In the genomic region with DNA sequence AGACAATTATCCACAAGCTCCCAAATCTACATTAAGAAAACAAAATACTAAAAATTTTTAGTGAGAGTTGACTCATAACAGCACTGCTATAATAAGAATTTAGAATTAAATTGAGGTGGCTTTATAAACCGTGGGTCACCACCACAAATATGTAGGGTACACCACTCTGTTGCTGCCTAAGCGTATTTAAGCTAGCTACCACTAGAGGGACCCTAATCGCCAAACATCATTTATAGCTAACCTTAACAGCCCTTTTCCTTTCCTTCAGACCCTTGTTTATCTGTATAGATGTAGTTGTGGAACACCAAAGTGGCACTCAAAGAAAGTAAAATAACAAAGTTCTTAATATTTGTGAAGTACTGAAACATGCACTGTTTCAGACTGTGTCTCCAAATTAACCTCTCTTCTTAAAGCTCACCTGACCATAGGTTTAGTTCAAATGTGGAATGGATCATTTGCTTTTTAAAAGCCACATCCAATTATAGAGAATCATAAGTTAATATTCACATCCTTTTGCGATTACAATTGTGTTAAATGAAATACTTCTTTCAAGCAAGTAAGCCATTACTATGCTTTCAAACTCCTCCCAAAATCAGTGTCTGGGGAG, we compare ENCODE assay signal across 1 cellular context.
TF ChIP-seq lines count a peak whose summit lies in the region.

No MANE protein-coding gene starts in this region.

TF ChIP-seq in Ishikawa, 13 proteins besides CTCF, POLR2A, EP300 and RAD21 (continued from another document):
- TF ChIP-seq EGR1 (IDR thresholded peaks at IDR 0.05) (no peak), TEAD4 (IDR thresholded peaks at IDR 0.05) (no peak)
